In genomic region chr2:112542123-112542973, GRCh38 we compare ENCODE assay signal across 1 cellular context.
TF ChIP-seq lines count a peak whose summit lies in the region.

TSS of gene POLR1B (plus strand) at chr2:112542465. CDS start at chr2:112542495, 30 bp downstream.

TF ChIP-seq in HepG2, 621 proteins besides CTCF, POLR2A, EP300 and RAD21 (continued from another document and continues in another):
- TF ChIP-seq AHDC1 (CRISPR knock-in tag; IDR thresholded peaks at IDR 0.05; ENCODE audit: borderline replicate concordance) (no peak), ZBTB46 (CRISPR knock-in tag; IDR thresholded peaks at IDR 0.05; ENCODE audit: borderline replicate concordance) (0 out of 2 replicates have a peak, but pooled peaks have one; percentile 76), HINFP (CRISPR knock-in tag; IDR thresholded peaks at IDR 0.05; ENCODE audit: low read depth) (peak; percentile 98), ZNF607 (CRISPR knock-in tag; IDR thresholded peaks at IDR 0.05; ENCODE audit: borderline replicate concordance) (peak; percentile 81), HMGXB4 (CRISPR knock-in tag; IDR thresholded peaks at IDR 0.05; ENCODE audit: borderline replicate concordance in 1 of 2, low read depth in 1 of 2) (peak; percentile 60 to 87), ASH2L (IDR thresholded peaks at IDR 0.05; ENCODE audit: insufficient read length, low read depth, low read length) (peak; percentile 100), PRDM4 (CRISPR knock-in tag; IDR thresholded peaks at IDR 0.05; ENCODE audit: borderline replicate concordance) (0 out of 2 replicates have a peak, but pooled peaks have one; percentile 54), SMARCE1 (IDR thresholded peaks at IDR 0.05; ENCODE audit: borderline replicate concordance) (no peak), NR0B2 (CRISPR knock-in tag; IDR thresholded peaks at IDR 0.05) (peak; percentile 99), KLF13 (CRISPR knock-in tag; IDR thresholded peaks at IDR 0.05) (peak; percentile 95), GTF3A (CRISPR knock-in tag; conservative IDR thresholded peaks at IDR 0.05) (peak; percentile 45; the same call in 1 of the 2 replicates), POGZ (CRISPR knock-in tag; IDR thresholded peaks at IDR 0.05) (peak; percentile 95), ZNF160 (CRISPR knock-in tag; IDR thresholded peaks at IDR 0.05) (peak; percentile 94), AHR (CRISPR knock-in tag; IDR thresholded peaks at IDR 0.05) (peak; percentile 99; the same call in 1 of the 2 replicates), ZNF652 (CRISPR knock-in tag; IDR thresholded peaks at IDR 0.05; ENCODE audit: borderline replicate concordance, low read depth) (no peak), HNRNPK (IDR thresholded peaks at IDR 0.05; ENCODE audit: low read depth, low read length, poor library complexity, severe bottlenecking) (no peak), ZNF598 (CRISPR knock-in tag; IDR thresholded peaks at IDR 0.05; ENCODE audit: borderline replicate concordance) (peak; percentile 99), GLMP (CRISPR knock-in tag; IDR thresholded peaks at IDR 0.05; ENCODE audit: borderline replicate concordance) (no peak; the same call in 1 of the 2 replicates), FOXP4 (CRISPR knock-in tag; IDR thresholded peaks at IDR 0.05) (peak; percentile 48; the same call in 1 of the 2 replicates), FOXO4 (CRISPR knock-in tag; conservative IDR thresholded peaks at IDR 0.05) (peak; percentile 97; the same call in 1 of the 2 replicates), HNRNPH1 (optimal IDR thresholded peaks at IDR 0.05; ENCODE audit: low read depth, low read length) (no peak), ZSCAN9 (CRISPR knock-in tag; IDR thresholded peaks at IDR 0.05; ENCODE audit: borderline replicate concordance) (peak; percentile 90; the same call in 1 of the 2 replicates), ERF (CRISPR knock-in tag; IDR thresholded peaks at IDR 0.05) (peak; percentile 71; the same call in 1 of the 2 replicates), ZNF746 (CRISPR knock-in tag; IDR thresholded peaks at IDR 0.05) (0 out of 2 replicates have a peak, but pooled peaks have one; percentile 64), HNF1B (CRISPR knock-in tag; IDR thresholded peaks at IDR 0.05) (peak; percentile 81), NR2F6 (IDR thresholded peaks at IDR 0.05) (peak; percentile 12), NR2F6 (CRISPR knock-in tag; IDR thresholded peaks at IDR 0.05) (peak; percentile 84), TRIM22 (IDR thresholded peaks at IDR 0.05) (no peak)
